Comparison of ENCODE assay signal across 15 cellular contexts in the genomic region with DNA sequence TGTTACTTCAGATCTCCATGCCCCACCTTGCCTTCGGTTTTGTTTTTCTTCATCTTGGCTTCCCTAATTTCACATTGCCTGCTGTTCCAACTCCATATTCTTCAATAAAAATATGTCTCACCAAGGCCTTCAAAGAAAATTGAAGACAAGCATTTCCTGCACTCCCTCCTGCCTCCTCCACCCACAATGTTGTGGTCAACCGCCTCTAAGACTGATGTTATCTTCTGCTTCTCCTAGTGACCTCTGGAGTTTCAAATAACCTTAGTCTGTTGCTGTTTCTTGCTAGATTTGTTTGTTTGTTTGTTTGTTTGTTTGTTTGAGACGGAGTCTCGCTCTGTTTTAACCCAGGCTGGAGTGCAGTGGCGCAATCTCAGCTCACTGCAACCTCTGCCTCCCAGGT. TPM values are rescaled to one million over a fixed set of nuclear protein-coding genes. Genes with fewer than 3 reads are reported as not detected.
DNase-seq lines count a peak whose midpoint lies in the region; ATAC-seq and TF ChIP-seq lines count a peak whose summit lies in the region.
"Had no signal": no experiment of that assay in that cellular context is flagged by ENCODE, and none has a peak within 500 bp of the region (broad histone marks: within the 10 kb centered on the region; RNA-seq: fewer than 3 reads in every experiment).

No MANE protein-coding gene starts in this region.

- peak overlapping the region; percentile 2 for H3K27ac Mint-ChIP-seq in chondrocyte (ENCODE audit: unreplicated experiment)
- H3K27ac Mint-ChIP-seq: activated T-cell treated with anti-CD3 and anti-CD28 coated beads, Interleukin-2, amount 50 U/mL, for 24 hours had no signal

- DNase-seq in EH (ENCODE audit: low read depth), result peak; percentile 7
- peak; percentile 71 for DNase-seq in NOMO-1 treated with dmso at 0.1 percent for 144 hours (lab: John Stamatoyannopoulos, UW; ENCODE audit: unreplicated experiment)
- DNase-seq in chondrocyte (ENCODE audit: low spot score), result no peak
- DNase-seq in DMS153 (lab: John Stamatoyannopoulos, UW), result no peak
- no peak for DNase-seq in BE2C
- DNase-seq in ACHN, result no peak
- DNase-seq: activated CD4-positive, CD25-positive, alpha-beta regulatory T cell treated with anti-CD3 and anti-CD28 coated beads, Interleukin-2, amount 50 U/mL, for 72 hours; activated T-cell treated with anti-CD3 and anti-CD28 coated beads, Interleukin-2, amount 50 U/mL, for 24 hours; central memory CD4-positive, alpha-beta T cell; NCI-H1694 treated with DMSO at 0.1 percent for 48 hours; NCI-H446; PC-9; stimulated activated CD4-positive, alpha-beta T cell treated with anti-CD3 and anti-CD28 coated beads, Interleukin-12 subunit alpha, Interleukin-12 subunit beta, amount 100 ng/mL, for 4 hours had no signal

- no peak overlapping the region for H3K4me3 ChIP-seq in BE2C (ENCODE audit: low read depth, low read length)
- H3K4me3 ChIP-seq: PC-9 had no signal

- no peak for TF ChIP-seq CTCF in 22Rv1 (IDR thresholded peaks at IDR 0.05)
- TF ChIP-seq CTCF in chondrocyte (IDR thresholded peaks at IDR 0.05), result no peak
- no peak for TF ChIP-seq CTCF in BE2C (IDR thresholded peaks at IDR 0.05; ENCODE audit: low read depth, low read length)

- H3K4me1 ChIP-seq in BE2C, result peaks cover 9% of the 10 kb centered on the region

- H3K4me1 Mint-ChIP-seq in chondrocyte (ENCODE audit: low read depth), result peaks cover 25% of the 10 kb centered on the region

- ATAC-seq in HG02763 (IDR thresholded peaks at IDR 0.05; ENCODE audit: unreplicated experiment), result no peak

- H3K4me3 Mint-ChIP-seq in chondrocyte (ENCODE audit: unreplicated experiment), result no peak overlapping the region
- H3K4me3 Mint-ChIP-seq: activated T-cell treated with anti-CD3 and anti-CD28 coated beads, Interleukin-2, amount 50 U/mL, for 24 hours had no signal

- in situ Hi-C loops in ACHN (cut with HindIII; ENCODE audit: low pct_ligation_motif_present, low pct_unique_long_range_greater_than_20kb, low sequenced_read_pairs), result no loop called here

- H3K36me3 Mint-ChIP-seq in chondrocyte (ENCODE audit: low read depth), result peaks cover 8% of the 10 kb centered on the region

- no peaks in the 10 kb centered on the region for H3K9me3 Mint-ChIP-seq in chondrocyte (ENCODE audit: low read depth)
- H3K9me3 Mint-ChIP-seq: activated T-cell treated with anti-CD3 and anti-CD28 coated beads, Interleukin-2, amount 50 U/mL, for 24 hours had no signal

- no peaks in the 10 kb centered on the region for H3K27me3 Mint-ChIP-seq in chondrocyte (ENCODE audit: low read depth)
- H3K27me3 Mint-ChIP-seq: activated T-cell treated with anti-CD3 and anti-CD28 coated beads, Interleukin-2, amount 50 U/mL, for 24 hours had no signal

- peaks cover 11% of the 10 kb centered on the region for H3K36me3 ChIP-seq in BE2C

- H3K9me3 ChIP-seq in BE2C, result no peaks in the 10 kb centered on the region

- no peaks in the 10 kb centered on the region for H3K27me3 ChIP-seq in BE2C

- peak overlapping the region; percentile 58 for H3K27ac ChIP-seq in 22Rv1
- H3K27ac ChIP-seq: PC-9 had no signal

RNA-seq across cellular contexts. Expression of a gene that starts 14.6 kb away (rescaled TPM):
- total RNA-seq in chondrocyte, result 478 to 514 TPM (median 487 TPM) in 3 replicates
- polyA plus RNA-seq in BE2C (2012; ENCODE audit: insufficient read depth, insufficient read length, low read depth), result 820 TPM

RNA-seq across cellular contexts. Expression of a gene that starts 14.9 kb away (rescaled TPM):
- 19.4 to 22.2 TPM (median 21.5 TPM) in 3 replicates for total RNA-seq in chondrocyte
- 42.7 TPM for polyA plus RNA-seq in BE2C (2012; ENCODE audit: insufficient read depth, insufficient read length, low read depth)

RNA-seq across cellular contexts. Expression of a gene that starts 26.9 kb away (rescaled TPM):
- total RNA-seq in chondrocyte, result 0.20 to 0.53 TPM (median 0.46 TPM) in 3 replicates
- polyA plus RNA-seq in BE2C (2012; ENCODE audit: insufficient read depth, insufficient read length, low read depth), result not detected

RNA-seq across cellular contexts. Expression of a gene that starts 50.0 kb away (rescaled TPM):
- 3.6 to 4.9 TPM (median 4.5 TPM) in 3 replicates for total RNA-seq in chondrocyte
- 0.62 TPM for polyA plus RNA-seq in BE2C (2012; ENCODE audit: insufficient read depth, insufficient read length, low read depth)

Comparison
In these comparisons a context has a peak if more than half of its experiments do, and no peak if none do; other contexts are left out.
1. DNase-seq: peak in EH (single experiment) and NOMO-1 treated with dmso at 0.1 percent for 144 hours (single experiment); none in chondrocyte (single experiment), DMS153 (single experiment), BE2C (single experiment) and ACHN (single experiment).